In genomic region chr20:51404297-51405060, GRCh38 we compare ENCODE assay signal across 9 cellular contexts.
DNase-seq lines count a peak whose midpoint lies in the region; ATAC-seq and TF ChIP-seq lines count a peak whose summit lies in the region.
"Had no signal": no experiment of that assay in that cellular context is flagged by ENCODE, and none has a peak within 500 bp of the region (broad histone marks: within the 10 kb centered on the region; RNA-seq: fewer than 3 reads in every experiment).

No MANE protein-coding gene starts in this region.

- H3K27ac Mint-ChIP-seq in stimulated activated memory B cell treated with anti-CD40 and anti-IgM and Interleukin-4, amounts not matched to agents 10 μg/mL and 1 μg/mL and 100 μg/mL, for 72 hours, result peak overlapping the region; percentile 95

- no peaks in the 10 kb centered on the region for H3K36me3 ChIP-seq in H7 (replicated peaks; ENCODE audit: control insufficient read depth, insufficient read depth, low read length)

- peaks cover 75% of the 10 kb centered on the region for H3K4me1 Mint-ChIP-seq in stimulated activated memory B cell treated with anti-CD40 and anti-IgM and Interleukin-4, amounts not matched to agents 10 μg/mL and 1 μg/mL and 100 μg/mL, for 72 hours

- H3K9me3 Mint-ChIP-seq in stimulated activated memory B cell treated with anti-CD40 and anti-IgM and Interleukin-4, amounts not matched to agents 10 μg/mL and 1 μg/mL and 100 μg/mL, for 72 hours, result no peaks in the 10 kb centered on the region

- H3K36me3 Mint-ChIP-seq in stimulated activated memory B cell treated with anti-CD40 and anti-IgM and Interleukin-4, amounts not matched to agents 10 μg/mL and 1 μg/mL and 100 μg/mL, for 72 hours, result peaks cover 70% of the 10 kb centered on the region

- intact Hi-C loops in left colon (cut with DNase I, micrococcal nuclease), result no loop called here

- no peak overlapping the region for H3K27ac ChIP-seq in coronary artery
- H3K27ac ChIP-seq: 22Rv1 had no signal

- no peaks in the 10 kb centered on the region for H3K27me3 Mint-ChIP-seq in stimulated activated memory B cell treated with anti-CD40 and anti-IgM and Interleukin-4, amounts not matched to agents 10 μg/mL and 1 μg/mL and 100 μg/mL, for 72 hours

- ATAC-seq in HG03558 (IDR thresholded peaks at IDR 0.05; ENCODE audit: extremely low read depth, unreplicated experiment), result peak; percentile 71
- peak; percentile 60 for ATAC-seq in left colon
- ATAC-seq in stimulated activated memory B cell treated with anti-CD40 and anti-IgM and Interleukin-4, amounts not matched to agents 10 μg/mL and 1 μg/mL and 100 μg/mL, for 72 hours, result peak; percentile 92

- TF ChIP-seq CTCF in coronary artery (IDR thresholded peaks at IDR 0.05), result no peak

- H3K4me3 ChIP-seq in H7 (ENCODE audit: insufficient read depth, low read depth, low read length) (no peak overlapping the region), coronary artery (no peak overlapping the region)

- peak; percentile 94 for DNase-seq in NK-92 treated with Interleukin-12 subunit alpha and Interleukin-12 subunit beta, amount 100 ng/mL, for 24 hours (lab: John Stamatoyannopoulos, UW)
- no peak for DNase-seq in NK-92 (lab: John Stamatoyannopoulos, UW; ENCODE audit: unreplicated experiment)
- peak; percentile 71 to 78 for DNase-seq in activated CD8-positive, alpha-beta memory T cell treated with anti-CD3 and anti-CD28 coated beads for 4 hours (ENCODE audit: low read depth in 2 of 2)
- peak; percentile 53 to 60 for DNase-seq in left colon
- DNase-seq in H7, result no peak
- DNase-seq in coronary artery (ENCODE audit: low spot score), result no peak

- no peaks in the 10 kb centered on the region for H3K27me3 ChIP-seq in H7 (ENCODE audit: control insufficient read depth, insufficient read depth, low read length)

- peak overlapping the region; percentile 42 for H3K4me3 Mint-ChIP-seq in stimulated activated memory B cell treated with anti-CD40 and anti-IgM and Interleukin-4, amounts not matched to agents 10 μg/mL and 1 μg/mL and 100 μg/mL, for 72 hours

Comparison
In these comparisons a context has a peak if more than half of its experiments do, and no peak if none do; other contexts are left out.
1. DNase-seq: peak in NK-92 treated with Interleukin-12 subunit alpha and Interleukin-12 subunit beta, amount 100 ng/mL, for 24 hours (single experiment), activated CD8-positive, alpha-beta memory T cell treated with anti-CD3 and anti-CD28 coated beads for 4 hours (2 of 2) and left colon (2 of 2); none in NK-92 (single experiment), H7 (single experiment) and coronary artery (single experiment).
2. Peak in every context shown above with its lines, with median percentiles within 50 percentile points of each other: ATAC-seq.